11 cellular contexts compared by ENCODE assay signal in genomic region chr13:84844473-84844872, GRCh38.
DNase-seq lines count a peak whose midpoint lies in the region; ATAC-seq and TF ChIP-seq lines count a peak whose summit lies in the region.
"Had no signal": no experiment of that assay in that cellular context is flagged by ENCODE, and none has a peak within 500 bp of the region (broad histone marks: within the 10 kb centered on the region; RNA-seq: fewer than 3 reads in every experiment).

No MANE protein-coding gene starts in this region.

- intact Hi-C loops in naive thymus-derived CD4-positive, alpha-beta T cell (cut with micrococcal nuclease) = no loop called here

- DNase-seq in Kasumi-1 (lab: John Stamatoyannopoulos, UW) = peak; percentile 27 to 39
- peak; percentile 68 for DNase-seq in SHP77 (lab: John Stamatoyannopoulos, UW)
- peak; percentile 4 for DNase-seq in kidney epithelial cell (ENCODE audit: low read depth)
- no peak for DNase-seq in naive thymus-derived CD4-positive, alpha-beta T cell
- DNase-seq: effector CD8-positive, alpha-beta T cell; stimulated activated CD4-positive, alpha-beta T cell treated with anti-CD3 and anti-CD28 coated beads, Interleukin-4, amount 100 ng/mL, for 24 hours had no signal

- H3K27ac Mint-ChIP-seq in naive thymus-derived CD4-positive, alpha-beta T cell = no peak overlapping the region
- H3K27ac Mint-ChIP-seq: memory B cell had no signal

- no peaks in the 10 kb centered on the region for H3K4me1 Mint-ChIP-seq in naive thymus-derived CD4-positive, alpha-beta T cell
- H3K4me1 Mint-ChIP-seq: memory B cell had no signal

- CTCF ChIA-PET in naive thymus-derived CD4-positive, alpha-beta T cell (lab: Charles Lee) = no interaction called here

- peaks cover 0 to 15% (median 0%) of the 10 kb centered on the region in 11 donors for H3K9me3 Mint-ChIP-seq in naive thymus-derived CD4-positive, alpha-beta T cell

- H3K27ac ChIP-seq in DOHH2 (ENCODE audit: low read depth, low read length) = no peak overlapping the region
- no peak overlapping the region for H3K27ac ChIP-seq in naive thymus-derived CD4-positive, alpha-beta T cell (ENCODE audit: low read depth, low read length)

- TF ChIP-seq CTCF in DOHH2 (IDR thresholded peaks at IDR 0.05; ENCODE audit: low read depth, low read length, poor library complexity, severe bottlenecking) (peak; percentile 43), kidney epithelial cell (IDR thresholded peaks at IDR 0.05; ENCODE audit: insufficient read depth, low read length, poor library complexity, severe bottlenecking) (peak; percentile 46)

- no peak overlapping the region for H3K4me3 Mint-ChIP-seq in naive thymus-derived CD4-positive, alpha-beta T cell
- H3K4me3 Mint-ChIP-seq: memory B cell had no signal

- H3K79me2 ChIP-seq in DOHH2 (ENCODE audit: control insufficient read depth, low read length) = no peaks in the 10 kb centered on the region

- no peaks in the 10 kb centered on the region for H3K9me3 ChIP-seq in DOHH2 (ENCODE audit: control insufficient read depth, insufficient read depth, low read length)
- H3K9me3 ChIP-seq in naive thymus-derived CD4-positive, alpha-beta T cell (ENCODE audit: control insufficient read depth in 2 of 3, low read length in 3 of 3) = no peaks in the 10 kb centered on the region

- ATAC-seq in GM21528 (IDR thresholded peaks at IDR 0.05; ENCODE audit: low FRiP score, unreplicated experiment) (no peak), GM19328 (IDR thresholded peaks at IDR 0.05; ENCODE audit: unreplicated experiment) (no peak), HG02610 (IDR thresholded peaks at IDR 0.05; ENCODE audit: unreplicated experiment) (no peak)
- ATAC-seq in naive thymus-derived CD4-positive, alpha-beta T cell = no peak

- H3K36me3 Mint-ChIP-seq in naive thymus-derived CD4-positive, alpha-beta T cell = no peaks in the 10 kb centered on the region
- H3K36me3 Mint-ChIP-seq: memory B cell had no signal

- no peaks in the 10 kb centered on the region for H3K36me3 ChIP-seq in DOHH2 (ENCODE audit: control insufficient read depth, low read length)
- H3K36me3 ChIP-seq in kidney epithelial cell (ENCODE audit: control insufficient read depth, insufficient read depth, low read length) = no peaks in the 10 kb centered on the region
- no peaks in the 10 kb centered on the region for H3K36me3 ChIP-seq in naive thymus-derived CD4-positive, alpha-beta T cell (ENCODE audit: control insufficient read depth in 2 of 3, insufficient read depth in 3 of 3, low read length in 3 of 3)

- no peak overlapping the region for H3K4me3 ChIP-seq in DOHH2 (ENCODE audit: low read length)
- H3K4me3 ChIP-seq in kidney epithelial cell (ENCODE audit: low read depth, low read length) = no peak overlapping the region
- no peak overlapping the region for H3K4me3 ChIP-seq in naive thymus-derived CD4-positive, alpha-beta T cell (ENCODE audit: low read length)

- H3K27me3 ChIP-seq in DOHH2 (ENCODE audit: control insufficient read depth, low read length) (no peaks in the 10 kb centered on the region), kidney epithelial cell (ENCODE audit: control insufficient read depth, insufficient read depth, low read length) (no peaks in the 10 kb centered on the region)
- no peaks in the 10 kb centered on the region for H3K27me3 ChIP-seq in naive thymus-derived CD4-positive, alpha-beta T cell (ENCODE audit: control insufficient read depth in 2 of 2, insufficient read depth in 2 of 2, low read length in 2 of 2)

- H3K9me2 ChIP-seq in DOHH2 (replicated peaks; ENCODE audit: control insufficient read depth, low read length) = no peaks in the 10 kb centered on the region

- H3K27me3 Mint-ChIP-seq in naive thymus-derived CD4-positive, alpha-beta T cell = no peaks in the 10 kb centered on the region
- H3K27me3 Mint-ChIP-seq: memory B cell had no signal

- H3F3A ChIP-seq in DOHH2 (ENCODE audit: control insufficient read depth, insufficient read depth) = no peaks in the 10 kb centered on the region

- H4K20me1 ChIP-seq in DOHH2 (ENCODE audit: control insufficient read depth, insufficient read depth, low read depth, low read length) = no peaks in the 10 kb centered on the region

- H3K4me1 ChIP-seq in DOHH2 (ENCODE audit: control insufficient read depth, low read length) = no peaks in the 10 kb centered on the region
- no peaks in the 10 kb centered on the region for H3K4me1 ChIP-seq in naive thymus-derived CD4-positive, alpha-beta T cell (ENCODE audit: control insufficient read depth in 2 of 2, insufficient read depth in 2 of 2, low read length in 2 of 2)

- H3K4me2 ChIP-seq in DOHH2 (ENCODE audit: low read length) = no peak overlapping the region

- POLR2A ChIA-PET in naive thymus-derived CD4-positive, alpha-beta T cell (lab: Charles Lee) = no interaction called here

Comparison
In these comparisons a context has a peak if more than half of its experiments do, and no peak if none do; other contexts are left out.
1. DNase-seq: peak in Kasumi-1 (2 of 2), SHP77 (2 of 2) and kidney epithelial cell (single experiment); none in naive thymus-derived CD4-positive, alpha-beta T cell (0 of 9).